ENCODE assay signal across 9 cellular contexts in genomic region chr1:25435315-25436103, GRCh38. TPM values are rescaled to one million over a fixed set of nuclear protein-coding genes. Genes with fewer than 3 reads are reported as not detected.
DNase-seq lines count a peak whose midpoint lies in the region; ATAC-seq lines count a peak whose summit lies in the region.
"Had no signal": no experiment of that assay in that cellular context is flagged by ENCODE, and none has a peak within 500 bp of the region (broad histone marks: within the 10 kb centered on the region; RNA-seq: fewer than 3 reads in every experiment).

No MANE protein-coding gene starts in this region.

- DNase-seq in SKM-1 (lab: John Stamatoyannopoulos, UW; ENCODE audit: unreplicated experiment) (peak; percentile 13), SKM-1 treated with dmso at 0.1 percent for 144 hours (lab: John Stamatoyannopoulos, UW; ENCODE audit: unreplicated experiment) (no peak), SK-N-MC (ENCODE audit: low read depth, low spot score) (no peak), fibroblast of gingiva (ENCODE audit: low read depth) (peak; percentile 47), activated gamma-delta T cell treated with Interleukin-2 at 50 U/mL for 16 hours (no peak), SJCRH30 (no peak)
- DNase-seq in stimulated activated naive CD8-positive, alpha-beta T cell treated with anti-CD3 and anti-CD28 coated beads, Interleukin-15, Interleukin-2, amounts not matched to agents 100 U/mL and 50 U/mL, for 24 hours = no peak
- DNase-seq: substantia nigra had no signal

- peak overlapping the region; percentile 41 for H3K9ac ChIP-seq in SK-N-MC (ENCODE audit: insufficient read length)

- H3K9me3 ChIP-seq in SK-N-MC (ENCODE audit: low read depth, low read length) (no peaks in the 10 kb centered on the region), SJCRH30 (replicated peaks) (no peaks in the 10 kb centered on the region)

- no peaks in the 10 kb centered on the region for H3K27me3 ChIP-seq in SJCRH30

- H3K4me3 ChIP-seq in SK-N-MC = peak overlapping the region; percentile 39
- no peak overlapping the region for H3K4me3 ChIP-seq in SJCRH30

- ATAC-seq in stimulated activated naive CD8-positive, alpha-beta T cell treated with anti-CD3 and anti-CD28 coated beads, Interleukin-15, Interleukin-2, amounts not matched to agents 100 U/mL and 50 U/mL, for 24 hours = peak; percentile 31
- ATAC-seq in GM18858 (IDR thresholded peaks at IDR 0.05; ENCODE audit: unreplicated experiment) = no peak

- H3K4me1 ChIP-seq in SJCRH30 = peaks cover 13% of the 10 kb centered on the region

- H3K27ac ChIP-seq in SK-N-MC (peak overlapping the region; percentile 33; the same call in 1 of the 2 replicates), SJCRH30 (no peak overlapping the region)

- H3K36me3 ChIP-seq in SK-N-MC (ENCODE audit: insufficient read depth, low read length) (no peaks in the 10 kb centered on the region), SJCRH30 (peaks cover 4% of the 10 kb centered on the region; the same call in 1 of the 2 replicates)

RNA-seq across cellular contexts. Expression of gene MACO1, which starts 4.8 kb away (rescaled TPM):
- total RNA-seq in SJCRH30 (2014; rRNA removed; shearing (Covaris generic)) = 17.3 and 17.5 TPM in 2 replicates

RNA-seq across cellular contexts. Expression of gene RHCE, which starts 14.9 kb away (rescaled TPM):
- total RNA-seq in SJCRH30 (2014; rRNA removed; shearing (Covaris generic)) = 0.18 and 0.28 TPM in 2 replicates

Comparison
In these comparisons a context has a peak if more than half of its experiments do, and no peak if none do; other contexts are left out.
1. DNase-seq: peak in SKM-1 (single experiment) and fibroblast of gingiva (single experiment); none in SKM-1 treated with dmso at 0.1 percent for 144 hours (single experiment), SK-N-MC (single experiment), stimulated activated naive CD8-positive, alpha-beta T cell treated with anti-CD3 and anti-CD28 coated beads, Interleukin-15, Interleukin-2, amounts not matched to agents 100 U/mL and 50 U/mL, for 24 hours (single experiment), activated gamma-delta T cell treated with Interleukin-2 at 50 U/mL for 16 hours (single experiment) and SJCRH30 (0 of 2).